In the genomic region with DNA sequence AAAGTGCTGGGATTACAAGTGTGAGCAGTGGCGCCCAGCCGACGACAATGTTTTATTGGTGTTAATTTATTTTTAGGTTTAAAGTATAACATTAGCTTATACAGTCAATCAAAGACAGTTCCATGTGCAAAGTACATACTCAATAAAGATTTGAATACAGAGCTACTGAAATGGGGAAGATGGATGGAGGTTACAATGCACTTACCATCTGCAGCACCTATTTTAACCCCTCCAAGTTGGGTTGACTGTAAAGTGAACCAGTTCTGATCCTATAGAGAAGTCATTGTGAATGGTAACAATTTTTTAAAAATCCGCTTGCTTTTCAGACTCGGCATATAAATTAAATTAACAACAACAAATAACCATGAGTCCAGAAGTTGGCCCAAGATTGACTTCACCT, we compare ENCODE assay signal across 9 cellular contexts. TPM values are rescaled to one million over a fixed set of nuclear protein-coding genes. Genes with fewer than 3 reads are reported as not detected.
DNase-seq lines count a peak whose midpoint lies in the region; ATAC-seq and TF ChIP-seq lines count a peak whose summit lies in the region.
"Had no signal": no experiment of that assay in that cellular context is flagged by ENCODE, and none has a peak within 500 bp of the region (broad histone marks: within the 10 kb centered on the region; RNA-seq: fewer than 3 reads in every experiment).

No MANE protein-coding gene starts in this region.

- H3K27ac Mint-ChIP-seq in activated T-cell treated with anti-CD3 and anti-CD28 coated beads, Interleukin-2, amount 50 U/mL, for 24 hours: peak overlapping the region; percentile 88

- H3K4me3 ChIP-seq in adipocyte (ENCODE audit: low read length) (peak overlapping the region; percentile 81), left lung (peak overlapping the region; percentile 81 to 90), thymus (ENCODE audit: low read length) (peak overlapping the region; percentile 100)

- intact Hi-C loops in left lung (cut with DNase I): no loop called here

- H3K4me3 Mint-ChIP-seq in activated T-cell treated with anti-CD3 and anti-CD28 coated beads, Interleukin-2, amount 50 U/mL, for 24 hours: peak overlapping the region; percentile 97

- H3K9ac ChIP-seq in adipocyte (ENCODE audit: low read length): peak overlapping the region; percentile 84

- H3K4me1 ChIP-seq in adipocyte (ENCODE audit: control insufficient read depth, insufficient read depth, low read length): peaks cover 25% of the 10 kb centered on the region
- peaks cover 6 to 47% of the 10 kb centered on the region in 2 donors for H3K4me1 ChIP-seq in left lung
- H3K4me1 ChIP-seq in thymus (ENCODE audit: control insufficient read depth, insufficient read depth, low read length): peaks cover 11% of the 10 kb centered on the region

- no peaks in the 10 kb centered on the region for H3K9me3 ChIP-seq in adipocyte (ENCODE audit: control insufficient read depth, low read length)
- no peaks in the 10 kb centered on the region for H3K9me3 ChIP-seq in left lung
- H3K9me3 ChIP-seq in thymus (ENCODE audit: control insufficient read depth): no peaks in the 10 kb centered on the region

- H3K27ac ChIP-seq in left lung (peak overlapping the region in 1 of 2 donors; percentile 94), thymus (ENCODE audit: low read depth) (no peak overlapping the region)

- H3K27me3 ChIP-seq in adipocyte (replicated peaks; ENCODE audit: control insufficient read depth, insufficient read depth, low read length): no peaks in the 10 kb centered on the region
- H3K27me3 ChIP-seq in left lung: no peaks in the 10 kb centered on the region
- H3K27me3 ChIP-seq in thymus (ENCODE audit: control insufficient read depth, insufficient read depth): no peaks in the 10 kb centered on the region

- H3K36me3 ChIP-seq in adipocyte (ENCODE audit: control insufficient read depth, insufficient read depth, low read length, severe bottlenecking) (no peaks in the 10 kb centered on the region), left lung (no peaks in the 10 kb centered on the region), thymus (ENCODE audit: control insufficient read depth, insufficient read depth) (peaks cover 5% of the 10 kb centered on the region)

- no peak for DNase-seq in activated T-cell treated with anti-CD3 and anti-CD28 coated beads, Interleukin-2, amount 50 U/mL, for 24 hours
- no peak for DNase-seq in activated T-cell treated with anti-CD3 and anti-CD28 coated beads, Interleukin-2, amount 50 U/mL, for 48 hours
- DNase-seq in adipocyte (ENCODE audit: low read depth) (no peak), left lung (no peak), midbrain (lab: John Stamatoyannopoulos, UW) (no peak)
- no peak for DNase-seq in stimulated activated CD4-positive, alpha-beta T cell treated with anti-CD3 and anti-CD28 coated beads, Interleukin-4, amount 100 ng/mL, for 24 hours

- WGBS in thymus: 87% methylated on average over 5 of the region's 5 CpGs

- H3K9me3 Mint-ChIP-seq in activated T-cell treated with anti-CD3 and anti-CD28 coated beads, Interleukin-2, amount 50 U/mL, for 24 hours: no peaks in the 10 kb centered on the region

- TF ChIP-seq CTCF in left lung (IDR thresholded peaks at IDR 0.05): no peak

- H3K4me1 Mint-ChIP-seq in activated T-cell treated with anti-CD3 and anti-CD28 coated beads, Interleukin-2, amount 50 U/mL, for 24 hours (ENCODE audit: low read depth): peaks cover 35% of the 10 kb centered on the region

- H3K36me3 Mint-ChIP-seq in activated T-cell treated with anti-CD3 and anti-CD28 coated beads, Interleukin-2, amount 50 U/mL, for 24 hours (ENCODE audit: low read depth): peaks cover 9% of the 10 kb centered on the region

- no peak for ATAC-seq in left lung
- no peak for ATAC-seq in GM19023 (IDR thresholded peaks at IDR 0.05; ENCODE audit: unreplicated experiment)

- no peaks in the 10 kb centered on the region for H3K27me3 Mint-ChIP-seq in activated T-cell treated with anti-CD3 and anti-CD28 coated beads, Interleukin-2, amount 50 U/mL, for 24 hours

RNA-seq across cellular contexts. Expression of a gene that starts 0.7 kb away (rescaled TPM):
- 10 to 100 TPM; 25.4 to 29.6 TPM for total RNA-seq in left lung
- polyA plus RNA-seq in thymus: 12.6 TPM

RNA-seq across cellular contexts. Expression of a gene that starts 7.7 kb away (rescaled TPM):
- total RNA-seq in left lung: 1 to 10 TPM in 1 of 2 donors, not detected in 1; 1.7 TPM
- 5.6 TPM for polyA plus RNA-seq in thymus
- total RNA-seq: renal cortical epithelial cell had no signal

RNA-seq across cellular contexts. Expression of a gene that starts 19.5 kb away (rescaled TPM):
- total RNA-seq in left lung: 10 to 100 TPM; 47.9 to 48.8 TPM
- 45.0 TPM for polyA plus RNA-seq in thymus

RNA-seq across cellular contexts. Expression of a gene that starts 39.3 kb away (rescaled TPM):
- total RNA-seq in left lung: under 1 TPM in 1 of 2 donors, not detected in 1; 0.50 TPM
- polyA plus RNA-seq in thymus: 6.4 TPM

RNA-seq across cellular contexts. Expression of a gene that starts 44.3 kb away (rescaled TPM):
- total RNA-seq in left lung: 10 to 100 TPM; 59.7 to 76.8 TPM
- 109 TPM for polyA plus RNA-seq in thymus
